19 cellular contexts compared by ENCODE assay signal in genomic region chr2:235506997-235507615, GRCh38. TPM values are rescaled to one million over a fixed set of nuclear protein-coding genes. Genes with fewer than 3 reads are reported as not detected.
DNase-seq lines count a peak whose midpoint lies in the region; ATAC-seq and TF ChIP-seq lines count a peak whose summit lies in the region.
"Had no signal": no experiment of that assay in that cellular context is flagged by ENCODE, and none has a peak within 500 bp of the region (broad histone marks: within the 10 kb centered on the region; RNA-seq: fewer than 3 reads in every experiment).

No MANE protein-coding gene starts in this region.

- TF ChIP-seq POLR2A in gastrocnemius medialis (IDR thresholded peaks at IDR 0.05) (no peak), thyroid gland (IDR thresholded peaks at IDR 0.05) (no peak)

- H3K4me3 ChIP-seq in PC-3 (ENCODE audit: low read length): peak overlapping the region; percentile 55
- H3K4me3 ChIP-seq in gastrocnemius medialis: peak overlapping the region in 2 of 4 donors; percentile 5 to 29
- no peak overlapping the region for H3K4me3 ChIP-seq in thyroid gland (replicated peaks in 1 of 3)
- H3K4me3 ChIP-seq: body of pancreas, heart left ventricle, mucosa of descending colon had no signal

- in situ Hi-C loops in gastrocnemius medialis (cut with MboI; ENCODE audit: low sequenced_read_pairs in 4 of 4): no loop called here

- H2AFZ ChIP-seq in PC-3 (ENCODE audit: low read length): 0 out of 2 replicates have a peak overlapping the region, but pooled peaks have one; percentile 22

- POLR2A ChIA-PET in PC-3 (lab: Charles Lee; ENCODE audit: unreplicated experiment): no interaction called here

- no peaks in the 10 kb centered on the region for H3K27me3 ChIP-seq in PC-3 (ENCODE audit: low read length)
- H3K27me3 ChIP-seq in gastrocnemius medialis: no peaks in the 10 kb centered on the region
- H3K27me3 ChIP-seq in thyroid gland: no peaks in the 10 kb centered on the region
- H3K27me3 ChIP-seq: body of pancreas had no signal

- H3K27ac ChIP-seq in PC-3 (ENCODE audit: low read length): peak overlapping the region; percentile 79
- H3K27ac ChIP-seq in gastrocnemius medialis: peak overlapping the region in 2 of 4 donors; percentile 15 to 33
- H3K27ac ChIP-seq in thyroid gland: no peak overlapping the region
- H3K27ac ChIP-seq: body of pancreas, heart left ventricle had no signal

- WGBS in thyroid gland, 2 donors: 79 to 82% methylated on average over 25 of the region's 25 CpGs

- ATAC-seq in PC-3 (peak; percentile 9), gastrocnemius medialis (peak; percentile 24 to 59)
- ATAC-seq: activated CD4-positive, alpha-beta T cell treated with anti-CD3 and anti-CD28 coated beads for 36 hours; body of pancreas; heart left ventricle had no signal

- CTCF ChIA-PET in PC-3 (lab: Charles Lee): no interaction called here

- BruUV-seq in PC-3 (replicated peaks; lab: Mats Ljungman, UMichigan): no TSS peak

- H3K4me1 ChIP-seq in PC-3 (ENCODE audit: insufficient read depth, low read length) (peaks cover 45% of the 10 kb centered on the region), gastrocnemius medialis (peaks cover 32 to 33% of the 10 kb centered on the region in 2 donors), thyroid gland (peaks cover 5 to 25% of the 10 kb centered on the region in 2 donors)

- no peak for TF ChIP-seq CTCF in PC-3 (conservative IDR thresholded peaks at IDR 0.05; ENCODE audit: low read depth, low read length)
- TF ChIP-seq CTCF in gastrocnemius medialis (IDR thresholded peaks at IDR 0.05 in 4 of 5, conservative IDR thresholded peaks at IDR 0.05 in 1 of 5): no peak
- no peak for TF ChIP-seq CTCF in thyroid gland (IDR thresholded peaks at IDR 0.05)

- DNase-seq in NCI-H1417 (lab: John Stamatoyannopoulos, UW): peak in 2 of 3 experiments; percentile 72 to 86
- DNase-seq in NCI-H1417 treated with DMSO at 0.1 percent for 48 hours (lab: John Stamatoyannopoulos, UW): no peak
- DNase-seq in PC-3: no peak
- peak; percentile 28 for DNase-seq in kidney tubule cell (ENCODE audit: low spot score)
- no peak for DNase-seq in gastrocnemius medialis
- DNase-seq in OCI-M2 (lab: John Stamatoyannopoulos, UW; ENCODE audit: unreplicated experiment): no peak
- no peak for DNase-seq in epidermal melanocyte (ENCODE audit: insufficient read length, low spot score)
- no peak for DNase-seq in thyroid gland
- DNase-seq: activated CD4-positive, alpha-beta T cell treated with anti-CD3 and anti-CD28 coated beads for 36 hours; Caco-2; H9; heart left ventricle; RPMI8226; stimulated activated CD4-positive, alpha-beta T cell treated with anti-CD3 and anti-CD28 coated beads, Interleukin-15, amount 100 ng/mL, for 24 hours; substantia nigra; T-helper 9 cell had no signal

- H3F3A ChIP-seq in PC-3 (ENCODE audit: low read length, unreplicated experiment): no peaks in the 10 kb centered on the region

- H3K9me2 ChIP-seq in PC-3 (replicated peaks; ENCODE audit: low read length): no peaks in the 10 kb centered on the region

- H3K36me3 ChIP-seq in PC-3 (ENCODE audit: low read depth, low read length) (no peaks in the 10 kb centered on the region), gastrocnemius medialis (no peaks in the 10 kb centered on the region), thyroid gland (no peaks in the 10 kb centered on the region)
- H3K36me3 ChIP-seq: heart left ventricle had no signal

- H3K4me2 ChIP-seq in PC-3 (ENCODE audit: low read length): peak overlapping the region; percentile 79

- peak overlapping the region; percentile 54 for H3K9ac ChIP-seq in PC-3 (ENCODE audit: low read length)

- H3K9me3 ChIP-seq in PC-3 (ENCODE audit: low read length) (no peaks in the 10 kb centered on the region), gastrocnemius medialis (no peaks in the 10 kb centered on the region), thyroid gland (no peaks in the 10 kb centered on the region)
- H3K9me3 ChIP-seq: body of pancreas, Caco-2, heart left ventricle, mucosa of descending colon had no signal

- intact Hi-C loops in PC-3 (cut with micrococcal nuclease) (loop anchor here (2.0 kb wide), 1 partner anchor 46 kb away; no protein-coding TSS in a partner anchor), gastrocnemius medialis (cut with DNase I; ENCODE audit: low total_unique reads) (no loop called here), thyroid gland (cut with DNase I) (no loop called here)

- H4K20me1 ChIP-seq in PC-3 (ENCODE audit: low read length): peaks cover 21% of the 10 kb centered on the region; the same call in 1 of the 2 replicates

- H3K79me2 ChIP-seq in PC-3 (ENCODE audit: low read length): peaks cover 99% of the 10 kb centered on the region

RNA-seq across cellular contexts. Expression of gene AGAP1, which starts 13.3 kb away (rescaled TPM):
- 28.6 and 31.0 TPM in 2 replicates for total RNA-seq in PC-3 (2014; rRNA removed)
- 10 to 100 TPM in 3 of 4 donors, 1 to 10 TPM in 1; 8.5 to 26.8 (median 14.4) TPM for total RNA-seq in gastrocnemius medialis
- 10 to 100 TPM; 23.4 to 46.5 (median 29.3) TPM for total RNA-seq in thyroid gland
- total RNA-seq: B cell had no signal

Comparison
In these comparisons a context has a peak if more than half of its experiments do, and no peak if none do; other contexts are left out.
1. DNase-seq: peak in NCI-H1417 (2 of 3) and kidney tubule cell (single experiment); none in NCI-H1417 treated with DMSO at 0.1 percent for 48 hours (single experiment), PC-3 (single experiment), gastrocnemius medialis (0 of 2), OCI-M2 (single experiment), epidermal melanocyte (single experiment) and thyroid gland (0 of 2).